ENCODE assay signal across 7 cellular contexts in genomic region chr1:189152685-189153084, GRCh38.
"Had no signal": no experiment of that assay in that cellular context is flagged by ENCODE, and none has a peak within 500 bp of the region (broad histone marks: within the 10 kb centered on the region; RNA-seq: fewer than 3 reads in every experiment).

No MANE protein-coding gene starts in this region.

- H3K36me3 Mint-ChIP-seq: IgD-negative memory B cell had no signal

- H3K27ac Mint-ChIP-seq: IgD-negative memory B cell had no signal

- FAIRE-seq: HepG2, HTR-8/SVneo had no signal

- H3K4me3 Mint-ChIP-seq: IgD-negative memory B cell had no signal

- H3K27me3 Mint-ChIP-seq: IgD-negative memory B cell had no signal

- DNase-seq: IMR-90, KBM-7, KG1 had no signal

- ATAC-seq: HepG2 had no signal

- H3K27ac ChIP-seq: HL-60 had no signal
